ENCODE assay signal across 10 cellular contexts in the genomic region with DNA sequence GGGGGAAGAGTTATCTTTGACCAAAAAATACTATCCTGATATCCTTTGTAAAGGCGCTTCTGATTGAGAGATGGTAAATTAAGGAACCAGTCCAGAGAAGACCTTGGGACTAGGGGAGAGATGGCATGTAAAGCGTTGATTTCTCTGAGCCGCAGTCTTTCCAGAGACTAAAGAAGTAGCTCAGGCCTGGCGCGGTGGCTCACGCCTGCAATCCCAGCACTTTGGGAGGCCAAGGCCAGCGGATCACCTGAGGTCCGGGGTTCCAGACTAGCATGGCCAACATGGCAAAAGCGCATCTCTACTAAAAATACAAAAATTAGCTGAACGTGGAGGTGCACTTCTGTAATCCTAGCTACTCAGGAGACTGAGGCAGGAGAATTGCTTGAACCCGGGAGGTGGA. TPM values are rescaled to one million over a fixed set of nuclear protein-coding genes. Genes with fewer than 3 reads are reported as not detected.
DNase-seq lines count a peak whose midpoint lies in the region; ATAC-seq, FAIRE-seq and TF ChIP-seq lines count a peak whose summit lies in the region.
"Had no signal": no experiment of that assay in that cellular context is flagged by ENCODE, and none has a peak within 500 bp of the region (broad histone marks: within the 10 kb centered on the region; RNA-seq: fewer than 3 reads in every experiment).

No MANE protein-coding gene starts in this region.

- no peak for DNase-seq in cardiac muscle cell (ENCODE audit: low read depth in 1 of 2, low spot score in 1 of 2)
- DNase-seq in left cardiac atrium, result no peak
- DNase-seq in K562 (ENCODE audit: extremely low read depth in 1 of 4, low spot score in 3 of 4), result no peak
- no peak for DNase-seq in memory B cell (ENCODE audit: low spot score in 2 of 2)
- no peak for DNase-seq in upper lobe of right lung
- DNase-seq in activated CD4-positive, alpha-beta T cell treated with anti-CD3 and anti-CD28 coated beads for 1 hour, result no peak

- H3K9me3 Mint-ChIP-seq in memory B cell, result no peaks in the 10 kb centered on the region

- H3K27ac ChIP-seq in cardiac muscle cell (peak overlapping the region; percentile 96), K562 (ENCODE audit: extremely low read depth, low read depth, low read length) (peak overlapping the region; percentile 77), upper lobe of right lung (peak overlapping the region; percentile 88)

- TF ChIP-seq CTCF in cardiac muscle cell (IDR thresholded peaks at IDR 0.05; ENCODE audit: low read depth, low read length), result no peak
- TF ChIP-seq CTCF in K562 (IDR thresholded peaks at IDR 0.05 in 2 of 3, conservative IDR thresholded peaks at IDR 0.05 in 1 of 3; ENCODE audit: insufficient read depth in 2 of 3, low read depth in 1 of 3, low read length in 3 of 3), result no peak
- no peak for TF ChIP-seq CTCF in upper lobe of right lung (IDR thresholded peaks at IDR 0.05)

- peak overlapping the region; percentile 84 for H3K4me2 ChIP-seq in K562 (ENCODE audit: insufficient read depth, low read length)

- H3K36me3 ChIP-seq in cardiac muscle cell (no peaks in the 10 kb centered on the region), K562 (ENCODE audit: control insufficient read depth, insufficient read depth, low read length) (peaks cover 33% of the 10 kb centered on the region), upper lobe of right lung (no peaks in the 10 kb centered on the region)

- peaks cover 25% of the 10 kb centered on the region for H3K4me1 Mint-ChIP-seq in memory B cell

- POLR2A ChIA-PET in K562 (lab: Yijun Ruan, JAX), result interaction anchor here (0.6 to 2.2 kb wide), 5 partner anchors 9 to 286 kb away, joined by 3 to 10 read pairs (median 3); a partner anchor contains a TSS

- no peak for FAIRE-seq in K562 (lab: Jason Lieb, UNC)

- no peak for TF ChIP-seq EP300 in K562 (IDR thresholded peaks at IDR 0.05; ENCODE audit: low read length)

- H3K9me1 ChIP-seq in K562 (ENCODE audit: control insufficient read depth, insufficient read depth, low read length), result peaks cover 5% of the 10 kb centered on the region

- ATAC-seq in left cardiac atrium (no peak), K562 (no peak), memory B cell (ENCODE audit: low read depth) (no peak), upper lobe of right lung (no peak), HG02642 (IDR thresholded peaks at IDR 0.05; ENCODE audit: poor library complexity, unreplicated experiment) (no peak), HG03378 (IDR thresholded peaks at IDR 0.05; ENCODE audit: unreplicated experiment) (no peak)

- H3K9ac ChIP-seq in K562 (ENCODE audit: insufficient read depth in 1 of 2, low read depth in 2 of 2, low read length in 2 of 2), result peak overlapping the region; percentile 94

- H3K27me3 Mint-ChIP-seq in memory B cell, result no peaks in the 10 kb centered on the region

- no peak for TF ChIP-seq POLR2A in K562 (conservative IDR thresholded peaks at IDR 0.05)

- intact Hi-C loops in left cardiac atrium (cut with DNase I) (no loop called here), K562 (cut with micrococcal nuclease) (no loop called here), upper lobe of right lung (cut with DNase I) (no loop called here)

- H3K27ac Mint-ChIP-seq in memory B cell, result no peak overlapping the region

- H3K4me3 Mint-ChIP-seq in memory B cell, result peak overlapping the region; percentile 79

- H3K36me3 Mint-ChIP-seq in memory B cell, result no peaks in the 10 kb centered on the region

- H4K20me1 ChIP-seq in K562 (replicated peaks; ENCODE audit: control insufficient read depth, insufficient read depth, low read length), result no peaks in the 10 kb centered on the region; the same call in 1 of the 2 replicates

- TF ChIP-seq RAD21 in K562 (CRISPR knock-in tag; conservative IDR thresholded peaks at IDR 0.05 in 1 of 2, IDR thresholded peaks at IDR 0.05 in 1 of 2), result no peak

- H3K4me3 ChIP-seq in cardiac muscle cell (peak overlapping the region; percentile 72), K562 (peak overlapping the region; percentile 99), upper lobe of right lung (peak overlapping the region; percentile 100)

- peaks cover 33% of the 10 kb centered on the region for H3K4me1 ChIP-seq in cardiac muscle cell (ENCODE audit: low read depth)
- peaks cover 27 to 37% of the 10 kb centered on the region in 2 experiments for H3K4me1 ChIP-seq in K562 (replicated peaks in 1 of 2; ENCODE audit: control insufficient read depth in 2 of 2, insufficient read depth in 2 of 2, low read length in 2 of 2)
- peaks cover 44% of the 10 kb centered on the region for H3K4me1 ChIP-seq in upper lobe of right lung

- in situ Hi-C loops in K562 (cut with MboI), result no loop called here

- WGBS in K562 (ENCODE audit: insufficient coverage, low coverage, missing lambda C conversion rate), result 95% methylated on average over 10 of the region's 11 CpGs

- H2AFZ ChIP-seq in K562 (ENCODE audit: low read depth, low read length), result no peak overlapping the region

- CTCF ChIA-PET in K562 (lab: Yijun Ruan, JAX; ENCODE audit: low intra/inter-chr PET ratio), result no interaction called here

- BruUV-seq in K562 (replicated peaks; lab: Mats Ljungman, UMichigan), result no TSS peak

- no peaks in the 10 kb centered on the region for H3K27me3 ChIP-seq in cardiac muscle cell
- no peaks in the 10 kb centered on the region for H3K27me3 ChIP-seq in K562 (ENCODE audit: control insufficient read depth in 2 of 2, insufficient read depth in 2 of 2, low read length in 2 of 2)
- H3K27me3 ChIP-seq in upper lobe of right lung, result no peaks in the 10 kb centered on the region

- peaks cover 87% of the 10 kb centered on the region for H3K79me2 ChIP-seq in K562 (ENCODE audit: control insufficient read depth, insufficient read depth, low read length)

- H3K9me3 ChIP-seq in cardiac muscle cell (ENCODE audit: low read depth) (no peaks in the 10 kb centered on the region), K562 (replicated peaks; ENCODE audit: control insufficient read depth, insufficient read depth, low read depth, low read length) (no peaks in the 10 kb centered on the region), upper lobe of right lung (no peaks in the 10 kb centered on the region)

RNA-seq across cellular contexts. Expression of a gene that starts 0.6 kb away (rescaled TPM):
- total RNA-seq in cardiac muscle cell (42.1 and 61.8 TPM in 2 replicates), left cardiac atrium (10 to 100 TPM; 22.1 to 22.2 TPM), K562 (2014; rRNA removed) (67.1 and 73.7 TPM in 2 replicates), K562 (2014; rRNA removed; fragmentation: Illumina TruSeq; extraction: Trizol) (15.1 and 20.1 TPM in 2 replicates), K562 (2015; rRNA removed; fragmentation: Illumina TruSeq; extraction: Trizol) (37.7 and 39.7 TPM in 2 replicates), K562 (2021) (62.9 and 65.7 TPM in 2 replicates), upper lobe of right lung (30.0 TPM)
- polyA plus RNA-seq in cardiac muscle cell (65.2 and 70.2 TPM in 2 replicates), K562 (2011; rRNA removed) (44.1 and 57.0 TPM in 2 replicates), K562 (2014; fragmentation: Illumina TruSeq; extraction: Trizol) (55.2 and 57.7 TPM in 2 replicates), K562 (2014; fragmentation: Nextera tagmentation; extraction: Ambion mirVana) (1 to 10 TPM; 3.6 to 8.3 TPM), K562 (2014; rRNA removed) (89.1 and 94.2 TPM in 2 replicates)
- 148 and 303 TPM in 2 replicates for total RNA-seq in K562 (2011; cell fraction: chromatin; rRNA removed; ENCODE audit: low replicate concordance)
- total RNA-seq in K562 (2011; cell fraction: nucleolus; rRNA removed), result 234 and 236 TPM in 2 replicates
- total RNA-seq in K562 (2011; cell fraction: nucleoplasm; rRNA removed), result 115 and 154 TPM in 2 replicates
- 50.3 and 77.4 TPM in 2 replicates for polyA plus RNA-seq in K562 (2011; cell fraction: cytosol; rRNA removed)
- 431 and 574 TPM in 2 replicates for polyA plus RNA-seq in K562 (2011; cell fraction: nucleus; rRNA removed)
- polyA plus RNA-seq in K562 (2012), result 56.5 and 66.4 TPM in 2 replicates
- polyA minus RNA-seq in K562 (2011; rRNA and poly(A)+ RNA removed), result 22.1 and 23.9 TPM in 2 replicates
- 24.4 and 24.6 TPM in 2 replicates for polyA minus RNA-seq in K562 (2011; cell fraction: cytosol; rRNA and poly(A)+ RNA removed)
- 66.0 and 75.9 TPM in 2 replicates for polyA minus RNA-seq in K562 (2011; cell fraction: nucleus; rRNA and poly(A)+ RNA removed)

RNA-seq across cellular contexts. Expression of a gene that starts 1.4 kb away (rescaled TPM):
- total RNA-seq in cardiac muscle cell (77.6 and 213 TPM in 2 replicates), left cardiac atrium (10 to 100 TPM; 59.8 to 73.9 TPM), K562 (2014; rRNA removed) (118 and 124 TPM in 2 replicates), K562 (2014; rRNA removed; fragmentation: Illumina TruSeq; extraction: Trizol) (106 and 111 TPM in 2 replicates), K562 (2015; rRNA removed; fragmentation: Illumina TruSeq; extraction: Trizol) (129 and 147 TPM in 2 replicates), K562 (2021) (141 and 146 TPM in 2 replicates), upper lobe of right lung (55.0 TPM)
- polyA plus RNA-seq in cardiac muscle cell (220 and 235 TPM in 2 replicates), K562 (2011; rRNA removed) (125 and 181 TPM in 2 replicates), K562 (2014; fragmentation: Illumina TruSeq; extraction: Trizol) (199 and 236 TPM in 2 replicates), K562 (2014; fragmentation: Nextera tagmentation; extraction: Ambion mirVana) (100 to 1,000 TPM; 244 to 246 TPM), K562 (2014; rRNA removed) (183 and 248 TPM in 2 replicates)
- total RNA-seq in K562 (2011; cell fraction: chromatin; rRNA removed; ENCODE audit: low replicate concordance), result 64.0 and 124 TPM in 2 replicates
- total RNA-seq in K562 (2011; cell fraction: nucleolus; rRNA removed), result 96.3 and 98.1 TPM in 2 replicates
- total RNA-seq in K562 (2011; cell fraction: nucleoplasm; rRNA removed), result 87.5 and 97.2 TPM in 2 replicates
- polyA plus RNA-seq in K562 (2011; cell fraction: cytosol; rRNA removed), result 221 and 371 TPM in 2 replicates
- polyA plus RNA-seq in K562 (2011; cell fraction: nucleus; rRNA removed), result 195 and 197 TPM in 2 replicates
- 129 and 256 TPM in 2 replicates for polyA plus RNA-seq in K562 (2012)
- polyA minus RNA-seq in K562 (2011; rRNA and poly(A)+ RNA removed), result 180 and 188 TPM in 2 replicates
- polyA minus RNA-seq in K562 (2011; cell fraction: cytosol; rRNA and poly(A)+ RNA removed), result 133 and 184 TPM in 2 replicates
- polyA minus RNA-seq in K562 (2011; cell fraction: nucleus; rRNA and poly(A)+ RNA removed), result 39.2 and 62.3 TPM in 2 replicates

RNA-seq across cellular contexts. Expression of a gene that starts 6.0 kb away (rescaled TPM):
- total RNA-seq in cardiac muscle cell, result 75.3 and 80.7 TPM in 2 replicates
- 61.3 and 68.3 TPM in 2 replicates for polyA plus RNA-seq in cardiac muscle cell
- 10 to 100 TPM; 24.5 to 24.7 TPM for total RNA-seq in left cardiac atrium
- 4.2 and 10.7 TPM in 2 replicates for total RNA-seq in K562 (2011; cell fraction: chromatin; rRNA removed; ENCODE audit: low replicate concordance)
- 12.9 and 13.3 TPM in 2 replicates for total RNA-seq in K562 (2011; cell fraction: nucleolus; rRNA removed)
- 9.1 and 9.5 TPM in 2 replicates for total RNA-seq in K562 (2011; cell fraction: nucleoplasm; rRNA removed)
- total RNA-seq in K562 (2014; rRNA removed), result 31.6 and 38.1 TPM in 2 replicates
- total RNA-seq in K562 (2014; rRNA removed; fragmentation: Illumina TruSeq; extraction: Trizol), result 12.4 and 13.5 TPM in 2 replicates
- 21.1 and 21.5 TPM in 2 replicates for total RNA-seq in K562 (2015; rRNA removed; fragmentation: Illumina TruSeq; extraction: Trizol)
- total RNA-seq in K562 (2021), result 30.1 TPM in 2 replicates
- polyA plus RNA-seq in K562 (2011; rRNA removed), result 22.5 TPM in 2 replicates
- 23.6 and 48.9 TPM in 2 replicates for polyA plus RNA-seq in K562 (2011; cell fraction: cytosol; rRNA removed)
- 14.9 and 15.4 TPM in 2 replicates for polyA plus RNA-seq in K562 (2011; cell fraction: nucleus; rRNA removed)
- 18.6 and 23.6 TPM in 2 replicates for polyA plus RNA-seq in K562 (2012)
- polyA plus RNA-seq in K562 (2014; fragmentation: Illumina TruSeq; extraction: Trizol), result 12.0 and 14.7 TPM in 2 replicates
- polyA plus RNA-seq in K562 (2014; fragmentation: Nextera tagmentation; extraction: Ambion mirVana), result 1 to 10 TPM; 2.4 to 3.6 TPM
- polyA plus RNA-seq in K562 (2014; rRNA removed), result 21.4 and 24.7 TPM in 2 replicates
- 12.6 and 16.7 TPM in 2 replicates for polyA minus RNA-seq in K562 (2011; rRNA and poly(A)+ RNA removed)
- polyA minus RNA-seq in K562 (2011; cell fraction: cytosol; rRNA and poly(A)+ RNA removed), result 13.6 and 15.6 TPM in 2 replicates
- 5.3 and 7.9 TPM in 2 replicates for polyA minus RNA-seq in K562 (2011; cell fraction: nucleus; rRNA and poly(A)+ RNA removed)
- total RNA-seq in upper lobe of right lung, result 25.1 TPM

RNA-seq across cellular contexts. Expression of a gene that starts 24.7 kb away (rescaled TPM):
- total RNA-seq in cardiac muscle cell (89.6 and 95.7 TPM in 2 replicates), left cardiac atrium (10 to 100 TPM; 23.3 to 31.5 TPM), K562 (2014; rRNA removed) (84.6 and 102 TPM in 2 replicates), K562 (2014; rRNA removed; fragmentation: Illumina TruSeq; extraction: Trizol) (59.5 and 74.0 TPM in 2 replicates), K562 (2015; rRNA removed; fragmentation: Illumina TruSeq; extraction: Trizol) (68.9 and 71.2 TPM in 2 replicates), K562 (2021) (111 and 131 TPM in 2 replicates), upper lobe of right lung (48.8 TPM)
- polyA plus RNA-seq in cardiac muscle cell (68.3 and 87.8 TPM in 2 replicates), K562 (2011; rRNA removed) (63.0 and 84.1 TPM in 2 replicates), K562 (2014; fragmentation: Illumina TruSeq; extraction: Trizol) (106 and 113 TPM in 2 replicates), K562 (2014; fragmentation: Nextera tagmentation; extraction: Ambion mirVana) (1 to 10 TPM; 1.1 to 2.7 TPM), K562 (2014; rRNA removed) (72.2 and 91.1 TPM in 2 replicates)
- 174 and 524 TPM in 2 replicates for total RNA-seq in K562 (2011; cell fraction: chromatin; rRNA removed; ENCODE audit: low replicate concordance)
- total RNA-seq in K562 (2011; cell fraction: nucleolus; rRNA removed), result 286 and 293 TPM in 2 replicates
- total RNA-seq in K562 (2011; cell fraction: nucleoplasm; rRNA removed), result 178 and 194 TPM in 2 replicates
- polyA plus RNA-seq in K562 (2011; cell fraction: cytosol; rRNA removed), result 87.9 and 129 TPM in 2 replicates
- 408 and 453 TPM in 2 replicates for polyA plus RNA-seq in K562 (2011; cell fraction: nucleus; rRNA removed)
- polyA plus RNA-seq in K562 (2012), result 75.2 and 111 TPM in 2 replicates
- 56.9 and 154 TPM in 2 replicates for polyA minus RNA-seq in K562 (2011; rRNA and poly(A)+ RNA removed)
- polyA minus RNA-seq in K562 (2011; cell fraction: cytosol; rRNA and poly(A)+ RNA removed), result 115 and 124 TPM in 2 replicates
- polyA minus RNA-seq in K562 (2011; cell fraction: nucleus; rRNA and poly(A)+ RNA removed), result 72.2 and 91.3 TPM in 2 replicates

RNA-seq across cellular contexts. Expression of a gene that starts 36.6 kb away (rescaled TPM):
- total RNA-seq in cardiac muscle cell (2.2 and 4.8 TPM in 2 replicates), left cardiac atrium (under 1 TPM in 1 of 2 donors, not detected in 1; 0.50 TPM), K562 (2014; rRNA removed) (0.45 and 0.59 TPM in 2 replicates), K562 (2014; rRNA removed; fragmentation: Illumina TruSeq; extraction: Trizol) (not detected in 2 replicates), K562 (2015; rRNA removed; fragmentation: Illumina TruSeq; extraction: Trizol) (not detected in 2 replicates), K562 (2021) (0.47 and 0.86 TPM in 2 replicates), upper lobe of right lung (0.69 TPM)
- polyA plus RNA-seq in cardiac muscle cell (0.32 and 0.73 TPM in 2 replicates), K562 (2011; rRNA removed) (0.22 TPM in 1 of 2 replicates, not detected in the other), K562 (2014; fragmentation: Illumina TruSeq; extraction: Trizol) (0.47 TPM in 1 of 2 replicates, not detected in the other), K562 (2014; fragmentation: Nextera tagmentation; extraction: Ambion mirVana) (not detected), K562 (2014; rRNA removed) (0.43 and 0.64 TPM in 2 replicates)
- 0.60 TPM in 1 of 2 replicates, not detected in the other for total RNA-seq in K562 (2011; cell fraction: chromatin; rRNA removed; ENCODE audit: low replicate concordance)
- 0.83 and 1.6 TPM in 2 replicates for total RNA-seq in K562 (2011; cell fraction: nucleolus; rRNA removed)
- 1.3 and 1.8 TPM in 2 replicates for total RNA-seq in K562 (2011; cell fraction: nucleoplasm; rRNA removed)
- polyA plus RNA-seq in K562 (2011; cell fraction: cytosol; rRNA removed), result 0.75 and 1.9 TPM in 2 replicates
- 3.1 and 4.8 TPM in 2 replicates for polyA plus RNA-seq in K562 (2011; cell fraction: nucleus; rRNA removed)
- polyA plus RNA-seq in K562 (2012), result 0.20 and 2.4 TPM in 2 replicates
- polyA minus RNA-seq in K562 (2011; rRNA and poly(A)+ RNA removed), result not detected in 2 replicates
- not detected in 2 replicates for polyA minus RNA-seq in K562 (2011; cell fraction: cytosol; rRNA and poly(A)+ RNA removed)
- not detected in 2 replicates for polyA minus RNA-seq in K562 (2011; cell fraction: nucleus; rRNA and poly(A)+ RNA removed)
- total RNA-seq: Daoy, temporal lobe had no signal
